ENCODE assay signal across 8 cellular contexts in the genomic region with DNA sequence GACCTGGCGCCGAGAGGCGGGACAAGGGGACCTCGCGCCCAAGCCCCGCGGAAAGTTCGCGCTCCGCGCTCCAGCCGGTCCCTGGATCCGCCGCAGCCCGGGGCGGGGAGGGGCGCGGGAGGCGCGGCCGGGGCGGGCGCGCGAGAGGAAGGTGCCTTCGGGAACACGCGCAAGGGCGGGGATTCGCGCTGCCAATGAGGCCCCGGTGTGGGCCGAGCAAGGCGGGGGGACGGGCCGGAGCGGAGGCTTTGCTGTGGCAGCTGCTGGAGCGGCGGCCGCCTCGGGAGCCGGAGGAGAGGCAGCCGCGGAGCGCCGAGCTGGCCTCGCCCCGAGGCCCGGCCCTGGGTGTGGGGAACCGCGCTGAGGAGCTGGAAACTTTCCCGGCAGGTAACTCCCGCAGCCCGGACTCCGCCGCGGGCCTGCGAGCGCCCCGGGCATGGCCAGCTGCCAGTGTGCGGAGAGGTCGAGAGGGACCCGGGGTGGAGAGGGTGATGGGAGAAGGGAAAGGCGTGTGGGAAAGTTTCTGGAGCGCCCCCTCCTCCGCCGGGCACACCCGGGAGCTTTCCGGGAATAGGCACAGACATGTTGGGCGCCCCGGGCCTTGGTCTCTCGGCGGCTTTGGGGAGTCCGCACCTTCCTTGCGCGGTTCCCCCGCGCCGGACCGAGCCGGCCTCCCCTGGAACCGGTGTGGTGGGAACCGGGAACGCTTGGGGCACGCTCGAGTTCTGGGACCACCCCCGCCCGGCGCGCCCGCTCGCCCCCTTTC. TPM values are rescaled to one million over a fixed set of nuclear protein-coding genes. Genes with fewer than 3 reads are reported as not detected.
DNase-seq lines count a peak whose midpoint lies in the region; FAIRE-seq and TF ChIP-seq lines count a peak whose summit lies in the region.

Gene TANC1, plus strand, starts transcription at position 245 of the 766 bp plus-strand sequence. CDS start 97,271 bp downstream, outside the sequence.

- no peak for FAIRE-seq in H54 (lab: Jason Lieb, UNC)

- no peak within 1 kb of the TSS for H3K27ac Mint-ChIP-seq in activated naive CD8-positive, alpha-beta T cell treated with anti-CD3 and anti-CD28 coated beads for 36 hours

- no peaks in the 10 kb centered on the region for H3K9me3 Mint-ChIP-seq in activated naive CD8-positive, alpha-beta T cell treated with anti-CD3 and anti-CD28 coated beads for 36 hours

- no peaks in the 10 kb centered on the region for H3K9me3 ChIP-seq in tibial nerve

- TF ChIP-seq POLR2A in H54 (IDR thresholded peaks at IDR 0.05; ENCODE audit: low read depth, low read length) (peak; percentile 86), tibial nerve (IDR thresholded peaks at IDR 0.05) (peak; percentile 91 to 96)

- peak within 1 kb of the TSS; percentile 90 to 97 (median 95) for H3K27ac ChIP-seq in tibial nerve

- 0% methylated on average over 31 to 33 of the region's 92 CpGs for WGBS in tibial nerve, 2 donors

- no peaks in the 10 kb centered on the region for H3K36me3 ChIP-seq in tibial nerve

- peaks cover 66% of the 10 kb centered on the region for H3K27me3 Mint-ChIP-seq in activated naive CD8-positive, alpha-beta T cell treated with anti-CD3 and anti-CD28 coated beads for 36 hours

- H3K4me3 ChIP-seq in LNCaP clone FGC (ENCODE audit: low read depth, low read length) (peak within 1 kb of the TSS; percentile 75), tibial nerve (peak within 1 kb of the TSS; percentile 63 to 84 (median 78))

- peaks cover 0 to 40% (median 15%) of the 10 kb centered on the region in 4 donors for H3K4me1 ChIP-seq in tibial nerve

- H3K27me3 ChIP-seq in tibial nerve, result no peaks in the 10 kb centered on the region

- peak; percentile 84 for DNase-seq in G401 (ENCODE audit: low spot score)
- peak; percentile 65 for DNase-seq in H54 (ENCODE audit: insufficient read length, low spot score)
- DNase-seq in LNCaP clone FGC (ENCODE audit: low read depth), result peak; percentile 67
- DNase-seq in SHP77 (lab: John Stamatoyannopoulos, UW), result peak; percentile 72 to 81
- DNase-seq in activated naive CD8-positive, alpha-beta T cell treated with anti-CD3 and anti-CD28 coated beads for 36 hours, result peak; percentile 83
- no peak for DNase-seq in glomerular endothelial cell (ENCODE audit: extremely low read depth, low read depth, low spot score)
- peak; percentile 55 for DNase-seq in non-pigmented ciliary epithelial cell (ENCODE audit: low read depth)
- peak; percentile 81 to 91 for DNase-seq in tibial nerve (ENCODE audit: low spot score in 2 of 2)

- H3K36me3 Mint-ChIP-seq in activated naive CD8-positive, alpha-beta T cell treated with anti-CD3 and anti-CD28 coated beads for 36 hours, result no peaks in the 10 kb centered on the region

- TF ChIP-seq CTCF in LNCaP clone FGC (IDR thresholded peaks at IDR 0.05; ENCODE audit: control insufficient read depth, extremely low read depth, insufficient read depth), result no peak
- TF ChIP-seq CTCF in tibial nerve (IDR thresholded peaks at IDR 0.05), result no peak

- in situ Hi-C loops in G401 (cut with HindIII; ENCODE audit: low sequenced_read_pairs), result no loop called here

- peak in 1 of 2 donors; percentile 93 for TF ChIP-seq EP300 in tibial nerve (IDR thresholded peaks at IDR 0.05)

- peaks cover 8% of the 10 kb centered on the region for H3K4me1 Mint-ChIP-seq in activated naive CD8-positive, alpha-beta T cell treated with anti-CD3 and anti-CD28 coated beads for 36 hours

- peak within 1 kb of the TSS; percentile 79 for H3K4me3 Mint-ChIP-seq in activated naive CD8-positive, alpha-beta T cell treated with anti-CD3 and anti-CD28 coated beads for 36 hours

RNA-seq across cellular contexts. Expression of gene TANC1, which starts in this region (rescaled TPM):
- total RNA-seq in G401 (2014; rRNA removed; shearing (Covaris generic)), result 1.8 and 2.8 TPM in 2 replicates
- 1 to 10 TPM in 1 of 2 experiments, under 1 TPM in 1; 0.97 to 1.0 TPM for total RNA-seq in activated naive CD8-positive, alpha-beta T cell treated with anti-CD3 and anti-CD28 coated beads for 36 hours
- total RNA-seq in glomerular endothelial cell (80.0 and 103 TPM in 2 replicates), tibial nerve (10 to 100 TPM; 43.5 to 66.3 (median 57.6) TPM)

Comparison
In these comparisons a context has a peak if more than half of its experiments do, and no peak if none do; other contexts are left out.
1. RNA of gene TANC1 (total RNA-seq): 80.0 to 103 TPM in glomerular endothelial cell and 43.5 to 66.3 TPM in tibial nerve; 1.8 to 2.8 TPM in G401 and 0.97 to 1.0 TPM in activated naive CD8-positive, alpha-beta T cell treated with anti-CD3 and anti-CD28 coated beads for 36 hours; every median in the first group is over 10 times any median in the second.